7 cellular contexts compared by ENCODE assay signal in the genomic region with DNA sequence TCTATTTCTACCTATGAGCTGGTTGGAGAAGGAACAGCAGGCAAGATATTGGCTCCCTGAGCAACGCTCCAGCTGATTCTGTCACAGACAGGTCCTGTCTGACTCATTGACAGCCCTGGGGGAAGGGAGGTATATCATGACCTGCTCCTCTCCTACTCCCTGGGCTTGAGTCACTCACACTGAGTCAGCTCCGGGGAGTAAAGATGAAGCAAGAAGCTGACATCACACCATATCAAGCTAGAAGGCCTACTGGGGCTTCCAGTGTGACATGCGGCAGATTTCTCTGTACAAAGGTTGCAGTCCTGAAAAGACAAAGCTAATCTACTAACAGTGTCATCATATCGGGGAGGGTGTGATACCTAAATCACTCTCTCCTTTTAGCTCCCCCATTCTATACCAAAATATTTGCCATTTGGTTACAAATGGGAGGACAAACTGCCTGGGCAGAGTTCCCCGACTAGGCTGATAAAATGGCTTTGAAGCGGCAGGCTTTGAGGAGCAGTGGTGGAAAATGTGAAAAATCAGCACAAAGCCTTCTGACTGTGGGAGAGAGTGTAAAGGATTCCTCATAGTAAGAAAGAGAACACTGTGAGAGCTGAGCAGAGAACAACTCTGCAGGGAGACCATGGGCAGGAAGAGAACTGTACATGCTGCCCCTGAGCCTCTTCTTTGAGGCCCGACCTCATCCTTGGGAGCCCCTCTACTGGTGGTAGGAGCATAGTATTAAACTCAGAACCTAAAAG. TPM values are rescaled to one million over a fixed set of nuclear protein-coding genes. Genes with fewer than 3 reads are reported as not detected.
DNase-seq lines count a peak whose midpoint lies in the region; ATAC-seq and TF ChIP-seq lines count a peak whose summit lies in the region.

No MANE protein-coding gene starts in this region.

- TF ChIP-seq CTCF in mesothelial cell of epicardium (IDR thresholded peaks at IDR 0.05; ENCODE audit: unreplicated experiment): no peak

- peak overlapping the region; percentile 94 for H3K27ac Mint-ChIP-seq in activated CD4-positive, alpha-beta T cell treated with anti-CD3 and anti-CD28 coated beads, Interleukin-2, amount 10 ng/mL, durations not matched to agents 24 days and 14 days
- peak overlapping the region; percentile 74 for H3K27ac Mint-ChIP-seq in mesothelial cell of epicardium

- peaks cover 32% of the 10 kb centered on the region for H3K4me1 Mint-ChIP-seq in activated CD4-positive, alpha-beta T cell treated with anti-CD3 and anti-CD28 coated beads, Interleukin-2, amount 10 ng/mL, durations not matched to agents 24 days and 14 days
- peaks cover 20% of the 10 kb centered on the region for H3K4me1 Mint-ChIP-seq in mesothelial cell of epicardium

- H3K4me3 Mint-ChIP-seq in activated CD4-positive, alpha-beta T cell treated with anti-CD3 and anti-CD28 coated beads, Interleukin-2, amount 10 ng/mL, durations not matched to agents 24 days and 14 days: peak overlapping the region; percentile 57
- H3K4me3 Mint-ChIP-seq in mesothelial cell of epicardium: no peak overlapping the region

- no peak for ATAC-seq in HG02840 (IDR thresholded peaks at IDR 0.05; ENCODE audit: low FRiP score, unreplicated experiment)

- no peaks in the 10 kb centered on the region for H3K27me3 Mint-ChIP-seq in activated CD4-positive, alpha-beta T cell treated with anti-CD3 and anti-CD28 coated beads, Interleukin-2, amount 10 ng/mL, durations not matched to agents 24 days and 14 days
- no peaks in the 10 kb centered on the region for H3K27me3 Mint-ChIP-seq in mesothelial cell of epicardium (ENCODE audit: low read depth)

- H3K36me3 Mint-ChIP-seq in activated CD4-positive, alpha-beta T cell treated with anti-CD3 and anti-CD28 coated beads, Interleukin-2, amount 10 ng/mL, durations not matched to agents 24 days and 14 days (ENCODE audit: low read depth): peaks cover 68% of the 10 kb centered on the region
- H3K36me3 Mint-ChIP-seq in mesothelial cell of epicardium: peaks cover 37% of the 10 kb centered on the region

- intact Hi-C loops in activated CD4-positive, alpha-beta T cell treated with anti-CD3 and anti-CD28 coated beads, Interleukin-2, amount 10 ng/mL, durations not matched to agents 24 days and 14 days (cut with micrococcal nuclease): loop anchor here (1.0 to 5.0 kb wide), 5 partner anchors 11 to 86 kb away; a partner anchor contains a TSS

- no peaks in the 10 kb centered on the region for H3K9me3 Mint-ChIP-seq in activated CD4-positive, alpha-beta T cell treated with anti-CD3 and anti-CD28 coated beads, Interleukin-2, amount 10 ng/mL, durations not matched to agents 24 days and 14 days
- H3K9me3 Mint-ChIP-seq in mesothelial cell of epicardium: no peaks in the 10 kb centered on the region

- DNase-seq in HuH-7 (ENCODE audit: low spot score): peak; percentile 37
- DNase-seq in activated CD4-positive, alpha-beta T cell treated with anti-CD3 and anti-CD28 coated beads, Interleukin-2, amount 10 ng/mL, durations not matched to agents 24 days and 14 days: peak; percentile 85
- DNase-seq in dedifferentiated amniotic fluid mesenchymal stem cell (ENCODE audit: extremely low spot score): peak; percentile 98
- DNase-seq in mesothelial cell of epicardium (ENCODE audit: low spot score in 2 of 2, unreplicated experiment in 2 of 2): no peak
- peak; percentile 33 to 43 for DNase-seq in stimulated activated CD8-positive, alpha-beta memory T cell treated with anti-CD3 and anti-CD28 coated beads, Interleukin-4, amount 100 ng/mL, for 1 hour (ENCODE audit: low read depth in 2 of 2, low spot score in 1 of 2)
- DNase-seq in NCI-H1105 (lab: John Stamatoyannopoulos, UW): no peak

RNA-seq across cellular contexts. Expression of a gene that starts 15.5 kb away (rescaled TPM):
- total RNA-seq in activated CD4-positive, alpha-beta T cell treated with anti-CD3 and anti-CD28 coated beads, Interleukin-2, amount 10 ng/mL, durations not matched to agents 24 days and 14 days: 57.1 and 59.2 TPM in 2 replicates
- total RNA-seq in mesothelial cell of epicardium: 67.2 to 77.6 TPM (median 73.7 TPM) in 3 replicates

RNA-seq across cellular contexts. Expression of a gene that starts 29.7 kb away (rescaled TPM):
- total RNA-seq in activated CD4-positive, alpha-beta T cell treated with anti-CD3 and anti-CD28 coated beads, Interleukin-2, amount 10 ng/mL, durations not matched to agents 24 days and 14 days: 25.4 and 26.8 TPM in 2 replicates
- 32.1 to 37.2 TPM (median 32.3 TPM) in 3 replicates for total RNA-seq in mesothelial cell of epicardium

RNA-seq across cellular contexts. Expression of a gene that starts 35.3 kb away (rescaled TPM):
- 69.2 and 73.1 TPM in 2 replicates for total RNA-seq in activated CD4-positive, alpha-beta T cell treated with anti-CD3 and anti-CD28 coated beads, Interleukin-2, amount 10 ng/mL, durations not matched to agents 24 days and 14 days
- total RNA-seq in mesothelial cell of epicardium: 82.8 to 89.5 TPM (median 88.2 TPM) in 3 replicates

RNA-seq across cellular contexts. Expression of a gene that starts 57.2 kb away (rescaled TPM):
- total RNA-seq in activated CD4-positive, alpha-beta T cell treated with anti-CD3 and anti-CD28 coated beads, Interleukin-2, amount 10 ng/mL, durations not matched to agents 24 days and 14 days: 288 and 304 TPM in 2 replicates
- total RNA-seq in mesothelial cell of epicardium: 114 to 127 TPM (median 126 TPM) in 3 replicates

Comparison
In these comparisons a context has a peak if more than half of its experiments do, and no peak if none do; other contexts are left out.
1. DNase-seq: peak in HuH-7 (single experiment), activated CD4-positive, alpha-beta T cell treated with anti-CD3 and anti-CD28 coated beads, Interleukin-2, amount 10 ng/mL, durations not matched to agents 24 days and 14 days (single experiment), dedifferentiated amniotic fluid mesenchymal stem cell (single experiment) and stimulated activated CD8-positive, alpha-beta memory T cell treated with anti-CD3 and anti-CD28 coated beads, Interleukin-4, amount 100 ng/mL, for 1 hour (2 of 2); none in mesothelial cell of epicardium (0 of 2) and NCI-H1105 (single experiment).